Comparison of ENCODE assay signal across 20 cellular contexts in the genomic region with DNA sequence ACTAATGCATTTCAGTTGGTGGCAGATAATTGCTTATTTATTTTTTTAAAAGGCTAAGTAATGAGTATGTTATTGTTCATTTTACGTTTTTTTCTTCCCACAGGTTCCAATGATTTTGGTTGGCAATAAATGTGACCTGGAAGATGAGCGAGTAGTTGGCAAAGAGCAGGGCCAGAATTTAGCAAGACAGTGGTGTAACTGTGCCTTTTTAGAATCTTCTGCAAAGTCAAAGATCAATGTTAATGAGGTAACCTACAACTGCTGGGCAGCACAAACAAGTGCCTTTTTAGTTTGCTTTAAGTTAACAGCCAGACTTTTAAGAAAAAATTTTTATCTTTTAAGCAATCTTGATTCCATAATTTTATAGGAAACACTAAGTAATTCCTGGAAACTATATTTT. TPM values are rescaled to one million over a fixed set of nuclear protein-coding genes. Genes with fewer than 3 reads are reported as not detected.
DNase-seq lines count a peak whose midpoint lies in the region; ATAC-seq, FAIRE-seq and TF ChIP-seq lines count a peak whose summit lies in the region.
"Had no signal": no experiment of that assay in that cellular context is flagged by ENCODE, and none has a peak within 500 bp of the region (broad histone marks: within the 10 kb centered on the region; RNA-seq: fewer than 3 reads in every experiment).

No MANE protein-coding gene starts in this region.

- H3K9me2 ChIP-seq in hepatocyte (replicated peaks; ENCODE audit: insufficient read depth): no peaks in the 10 kb centered on the region

- H3K27me3 Mint-ChIP-seq in activated CD4-positive, alpha-beta T cell treated with anti-CD3 and anti-CD28 coated beads, Interleukin-2, amount 10 ng/mL, durations not matched to agents 24 days and 14 days: no peaks in the 10 kb centered on the region
- H3K27me3 Mint-ChIP-seq: CD8-positive, alpha-beta memory T cell had no signal

- peak overlapping the region; percentile 35 for H3K27ac Mint-ChIP-seq in activated CD4-positive, alpha-beta T cell treated with anti-CD3 and anti-CD28 coated beads, Interleukin-2, amount 10 ng/mL, durations not matched to agents 24 days and 14 days

- H3K9me3 ChIP-seq in liver (ENCODE audit: control insufficient read depth in 4 of 4, low read length in 3 of 4) (no peaks in the 10 kb centered on the region), HepG2 (ENCODE audit: low read length) (no peaks in the 10 kb centered on the region), hepatocyte (ENCODE audit: low read depth) (no peaks in the 10 kb centered on the region), adrenal gland (replicated peaks in 1 of 3) (no peaks in the 10 kb centered on the region)
- H3K9me3 ChIP-seq: MG63, Peyer's patch had no signal

- TF ChIP-seq POLR2A in HepG2 (IDR thresholded peaks at IDR 0.05; ENCODE audit: insufficient read depth in 1 of 2, low read depth in 2 of 2, low read length in 2 of 2) (no peak), adrenal gland (IDR thresholded peaks at IDR 0.05) (no peak)

- H3K4me2 ChIP-seq in HepG2 (ENCODE audit: low read depth, low read length) (no peak overlapping the region), hepatocyte (no peak overlapping the region)

- TF ChIP-seq CTCF in liver (IDR thresholded peaks at IDR 0.05; ENCODE audit: low read depth, low read length, missing input control): no peak
- no peak for TF ChIP-seq CTCF in HepG2 (CRISPR knock-in tag; IDR thresholded peaks at IDR 0.05)
- TF ChIP-seq CTCF in hepatocyte (IDR thresholded peaks at IDR 0.05; ENCODE audit: poor library complexity): no peak
- TF ChIP-seq CTCF in coronary artery (IDR thresholded peaks at IDR 0.05): no peak
- TF ChIP-seq CTCF in adrenal gland (IDR thresholded peaks at IDR 0.05): no peak

- CTCF ChIA-PET in HepG2 (lab: Yijun Ruan, JAX; ENCODE audit: low intra/inter-chr PET ratio, low total read pairs): no interaction called here

- H3K4me3 Mint-ChIP-seq in activated CD4-positive, alpha-beta T cell treated with anti-CD3 and anti-CD28 coated beads, Interleukin-2, amount 10 ng/mL, durations not matched to agents 24 days and 14 days: no peak overlapping the region
- H3K4me3 Mint-ChIP-seq: CD8-positive, alpha-beta memory T cell had no signal

- H3K36me3 ChIP-seq in liver (ENCODE audit: control insufficient read depth in 4 of 4, insufficient read depth in 3 of 4, low read depth in 1 of 4, low read length in 3 of 4) (peaks cover 5 to 35% (median 22%) of the 10 kb centered on the region in 4 donors), HepG2 (replicated peaks in 1 of 2; ENCODE audit: control insufficient read depth in 1 of 2, insufficient read depth in 2 of 2, low read length in 2 of 2) (peaks cover 11 to 70% of the 10 kb centered on the region in 2 experiments; a peak in 4 of 5 replicates), hepatocyte (replicated peaks; ENCODE audit: insufficient read depth, low read depth) (no peaks in the 10 kb centered on the region), adrenal gland (replicated peaks in 1 of 2) (peaks cover 0 to 64% of the 10 kb centered on the region in 2 donors)

- H3K9ac ChIP-seq in liver (ENCODE audit: low read depth in 1 of 2, low read length in 2 of 2) (no peak overlapping the region), HepG2 (ENCODE audit: insufficient read depth, low read depth, low read length) (no peak overlapping the region)

- H3K27ac ChIP-seq in liver (ENCODE audit: low read depth in 1 of 2, low read length in 2 of 2) (peak overlapping the region in 1 of 2 donors; percentile 60), HepG2 (ENCODE audit: extremely low read length, insufficient read depth, low read length) (no peak overlapping the region), hepatocyte (peak overlapping the region; percentile 24), coronary artery (no peak overlapping the region), adrenal gland (no peak overlapping the region)
- H3K27ac ChIP-seq: Peyer's patch had no signal

- peaks cover 69% of the 10 kb centered on the region for H3K36me3 Mint-ChIP-seq in activated CD4-positive, alpha-beta T cell treated with anti-CD3 and anti-CD28 coated beads, Interleukin-2, amount 10 ng/mL, durations not matched to agents 24 days and 14 days (ENCODE audit: low read depth)

- WGBS in liver: 42% methylated on average over 2 of the region's 2 CpGs
- WGBS in HepG2 (ENCODE audit: low lambda C conversion rate): 88% methylated on average over 2 of the region's 2 CpGs
- WGBS in hepatocyte (ENCODE audit: low lambda C conversion rate, missing lambda C conversion rate): 92% methylated on average over 2 of the region's 2 CpGs
- 85 to 88% (median 86%) methylated on average over 2 of the region's 2 CpGs for WGBS in adrenal gland, 4 donors

- TF ChIP-seq EP300 in HepG2 (IDR thresholded peaks at IDR 0.05; ENCODE audit: low read depth in 2 of 2, low read length in 2 of 2) (no peak), HepG2 (CRISPR knock-in tag; IDR thresholded peaks at IDR 0.05; ENCODE audit: borderline replicate concordance) (no peak)

- ATAC-seq in HepG2 (no peak), HG03039 (IDR thresholded peaks at IDR 0.05; ENCODE audit: unreplicated experiment) (no peak)

- H3K4me3 ChIP-seq in liver (ENCODE audit: low read depth in 1 of 3, low read length in 3 of 3): no peak overlapping the region
- no peak overlapping the region for H3K4me3 ChIP-seq in HepG2 (replicated peaks in 1 of 3; ENCODE audit: insufficient read depth in 1 of 3, low read depth in 2 of 3, low read length in 3 of 3)
- H3K4me3 ChIP-seq in hepatocyte: no peak overlapping the region
- H3K4me3 ChIP-seq in coronary artery: no peak overlapping the region
- H3K4me3 ChIP-seq in adrenal gland: no peak overlapping the region
- H3K4me3 ChIP-seq: MG63, Peyer's patch had no signal

- H3K79me2 ChIP-seq in HepG2 (ENCODE audit: insufficient read depth, low read length) (no peaks in the 10 kb centered on the region), hepatocyte (no peaks in the 10 kb centered on the region)

- FAIRE-seq in HepG2 (lab: Jason Lieb, UNC): no peak
- FAIRE-seq: D721Med had no signal

- POLR2A ChIA-PET in HepG2 (lab: Yijun Ruan, JAX): no interaction called here

- H3K4me1 Mint-ChIP-seq in activated CD4-positive, alpha-beta T cell treated with anti-CD3 and anti-CD28 coated beads, Interleukin-2, amount 10 ng/mL, durations not matched to agents 24 days and 14 days: peaks cover 32% of the 10 kb centered on the region

- TF ChIP-seq RAD21 in liver (IDR thresholded peaks at IDR 0.05) (peak in 1 of 2 donors; percentile 7), HepG2 (CRISPR knock-in tag; IDR thresholded peaks at IDR 0.05) (no peak)

- intact Hi-C loops in activated CD4-positive, alpha-beta T cell treated with anti-CD3 and anti-CD28 coated beads, Interleukin-2, amount 10 ng/mL, durations not matched to agents 24 days and 14 days (cut with micrococcal nuclease): no loop called here
- intact Hi-C loops in HepG2 (cut with micrococcal nuclease; ENCODE audit: unreplicated experiment): no loop called here
- intact Hi-C loops in adrenal gland (cut with DNase I): no loop called here

- H3K9me3 Mint-ChIP-seq in activated CD4-positive, alpha-beta T cell treated with anti-CD3 and anti-CD28 coated beads, Interleukin-2, amount 10 ng/mL, durations not matched to agents 24 days and 14 days: no peaks in the 10 kb centered on the region
- H3K9me3 Mint-ChIP-seq: CD8-positive, alpha-beta memory T cell had no signal

- H3K27me3 ChIP-seq in liver (ENCODE audit: control insufficient read depth in 4 of 4, insufficient read depth in 4 of 4, low read length in 3 of 4) (no peaks in the 10 kb centered on the region), HepG2 (ENCODE audit: control insufficient read depth in 1 of 2, insufficient read depth in 2 of 2, low read length in 2 of 2) (no peaks in the 10 kb centered on the region), hepatocyte (no peaks in the 10 kb centered on the region), adrenal gland (no peaks in the 10 kb centered on the region)
- H3K27me3 ChIP-seq: MG63, Peyer's patch had no signal

- H2AFZ ChIP-seq in HepG2 (ENCODE audit: low read length) (no peak overlapping the region), hepatocyte (no peak overlapping the region)

- no peaks in the 10 kb centered on the region for H4K20me1 ChIP-seq in HepG2 (ENCODE audit: insufficient read depth, low read length)
- H4K20me1 ChIP-seq in hepatocyte (ENCODE audit: insufficient read depth, poor library complexity, severe bottlenecking): no peaks in the 10 kb centered on the region

- peaks cover 2 to 8% (median 5%) of the 10 kb centered on the region in 4 donors for H3K4me1 ChIP-seq in liver (ENCODE audit: control insufficient read depth in 4 of 4, insufficient read depth in 4 of 4, low read length in 3 of 4)
- peaks cover under 1% of the 10 kb centered on the region; the same call in 1 of the 2 replicates for H3K4me1 ChIP-seq in HepG2 (ENCODE audit: insufficient read depth, low read length)
- H3K4me1 ChIP-seq in hepatocyte (ENCODE audit: insufficient read depth): peaks cover 10% of the 10 kb centered on the region
- H3K4me1 ChIP-seq in adrenal gland (replicated peaks in 1 of 2): no peaks in the 10 kb centered on the region
- H3K4me1 ChIP-seq: Peyer's patch had no signal

- BruUV-seq in HepG2 (replicated peaks; lab: Mats Ljungman, UMichigan): no TSS peak

- in situ Hi-C loops in HepG2 (cut with HindIII; ENCODE audit: extremely low pct_ligation_motif_present, low pct_unique_long_range_greater_than_20kb): no loop called here

- no peak for DNase-seq in activated CD4-positive, alpha-beta T cell treated with anti-CD3 and anti-CD28 coated beads, Interleukin-2, amount 10 ng/mL, durations not matched to agents 24 days and 14 days
- no peak for DNase-seq in activated CD4-positive, alpha-beta T cell treated with anti-CD3 and anti-CD28 coated beads for 48 hours
- no peak for DNase-seq in HepG2 (ENCODE audit: low spot score)
- DNase-seq in hepatocyte (ENCODE audit: low spot score): no peak
- no peak for DNase-seq in coronary artery (ENCODE audit: low spot score)
- no peak for DNase-seq in adrenal gland
- DNase-seq: CD8-positive, alpha-beta memory T cell; DMS79 treated with DMSO at 0.1 percent for 48 hours; H7; MG63; NCI-H1105; NCI-H1694; NCI-H2107; NCI-H2227 treated with DMSO at 0.1 percent for 48 hours; NCI-H524; Peyer's patch had no signal

RNA-seq across cellular contexts. Expression of gene INKA2, which starts 35.0 kb away (rescaled TPM):
- 2.4 and 2.6 TPM in 2 replicates for total RNA-seq in activated CD4-positive, alpha-beta T cell treated with anti-CD3 and anti-CD28 coated beads, Interleukin-2, amount 10 ng/mL, durations not matched to agents 24 days and 14 days
- total RNA-seq in liver: under 1 TPM; 0.51 to 0.67 TPM
- under 1 TPM; 0.26 to 0.52 TPM for polyA plus RNA-seq in liver
- total RNA-seq in HepG2 (2016; rRNA removed; fragmentation: Illumina TruSeq; extraction: Trizol): 4.6 and 6.1 TPM in 2 replicates
- 0.61 and 1.2 TPM in 2 replicates for total RNA-seq in HepG2 (2016; cell fraction: cytosol; rRNA removed; fragmentation: Illumina TruSeq; extraction: Trizol; ENCODE audit: low read depth)
- total RNA-seq in HepG2 (2016; cell fraction: insoluble cytoplasmic fraction; rRNA removed; fragmentation: Illumina TruSeq; extraction: Trizol): 4.0 and 4.3 TPM in 2 replicates
- total RNA-seq in HepG2 (2016; cell fraction: membrane; rRNA removed; fragmentation: Illumina TruSeq; extraction: Trizol): 2.5 and 2.9 TPM in 2 replicates
- 4.0 and 4.7 TPM in 2 replicates for total RNA-seq in HepG2 (2016; cell fraction: nucleus; rRNA removed; fragmentation: Illumina TruSeq; extraction: Trizol)
- 2.6 TPM in 2 replicates for polyA plus RNA-seq in HepG2 (2011; rRNA removed)
- 1.3 TPM in 2 replicates for polyA plus RNA-seq in HepG2 (2011; cell fraction: cytosol; rRNA removed)
- 2.5 and 3.6 TPM in 2 replicates for polyA plus RNA-seq in HepG2 (2011; cell fraction: nucleus; rRNA removed)
- polyA plus RNA-seq in HepG2 (2012): 1.7 and 2.4 TPM in 2 replicates
- 0.77 and 1.1 TPM in 2 replicates for polyA plus RNA-seq in HepG2 (2016; cell fraction: cytosol; fragmentation: Illumina TruSeq; extraction: Trizol; ENCODE audit: low read depth)
- 2.2 and 3.8 TPM in 2 replicates for polyA plus RNA-seq in HepG2 (2016; cell fraction: insoluble cytoplasmic fraction; fragmentation: Illumina TruSeq; extraction: Trizol; ENCODE audit: low read depth)
- 1.9 and 2.0 TPM in 2 replicates for polyA plus RNA-seq in HepG2 (2016; cell fraction: membrane; fragmentation: Illumina TruSeq; extraction: Trizol; ENCODE audit: low read depth)
- 6.2 and 10.3 TPM in 2 replicates for polyA plus RNA-seq in HepG2 (2016; cell fraction: nucleus; fragmentation: Illumina TruSeq; extraction: Trizol; ENCODE audit: insufficient read depth, low read depth)
- 4.9 and 8.9 TPM in 2 replicates for polyA minus RNA-seq in HepG2 (2011; rRNA and poly(A)+ RNA removed; ENCODE audit: low replicate concordance)
- polyA minus RNA-seq in HepG2 (2011; cell fraction: cytosol; rRNA and poly(A)+ RNA removed): 1.6 TPM in 1 of 2 replicates, not detected in the other
- 6.2 and 9.3 TPM in 2 replicates for polyA minus RNA-seq in HepG2 (2011; cell fraction: nucleus; rRNA and poly(A)+ RNA removed)
- total RNA-seq in hepatocyte: 0.44 and 3.2 TPM in 2 replicates
- 1.8 and 3.4 TPM in 2 replicates for polyA plus RNA-seq in hepatocyte
- 1 to 10 TPM in 4 of 8 donors, under 1 TPM in 3, not detected in 1; 0.79 to 4.7 (median 1.4) TPM for total RNA-seq in adrenal gland
- 1 to 10 TPM in 1 of 3 donors, under 1 TPM in 2; 0.61 to 1.7 (median 0.68) TPM for polyA plus RNA-seq in adrenal gland
- total RNA-seq: A172 had no signal
- polyA plus RNA-seq: CD8-positive, alpha-beta memory T cell had no signal

RNA-seq across cellular contexts. Expression of gene DDX20, which starts 51.5 kb away (rescaled TPM):
- 18.7 and 24.2 TPM in 2 replicates for total RNA-seq in activated CD4-positive, alpha-beta T cell treated with anti-CD3 and anti-CD28 coated beads, Interleukin-2, amount 10 ng/mL, durations not matched to agents 24 days and 14 days
- 1 to 10 TPM; 6.6 to 8.6 TPM for total RNA-seq in liver
- 1 to 10 TPM; 2.3 to 2.7 TPM for polyA plus RNA-seq in liver
- total RNA-seq in HepG2 (2016; rRNA removed; fragmentation: Illumina TruSeq; extraction: Trizol): 14.3 and 20.0 TPM in 2 replicates
- 1.8 and 2.2 TPM in 2 replicates for total RNA-seq in HepG2 (2016; cell fraction: cytosol; rRNA removed; fragmentation: Illumina TruSeq; extraction: Trizol; ENCODE audit: low read depth)
- total RNA-seq in HepG2 (2016; cell fraction: insoluble cytoplasmic fraction; rRNA removed; fragmentation: Illumina TruSeq; extraction: Trizol): 13.8 and 19.4 TPM in 2 replicates
- total RNA-seq in HepG2 (2016; cell fraction: membrane; rRNA removed; fragmentation: Illumina TruSeq; extraction: Trizol): 5.0 and 6.5 TPM in 2 replicates
- total RNA-seq in HepG2 (2016; cell fraction: nucleus; rRNA removed; fragmentation: Illumina TruSeq; extraction: Trizol): 13.8 TPM in 2 replicates
- polyA plus RNA-seq in HepG2 (2011; rRNA removed): 3.2 and 4.0 TPM in 2 replicates
- 1.7 and 2.4 TPM in 2 replicates for polyA plus RNA-seq in HepG2 (2011; cell fraction: cytosol; rRNA removed)
- 4.0 and 5.2 TPM in 2 replicates for polyA plus RNA-seq in HepG2 (2011; cell fraction: nucleus; rRNA removed)
- polyA plus RNA-seq in HepG2 (2012): 4.6 and 6.6 TPM in 2 replicates
- 0.71 and 0.80 TPM in 2 replicates for polyA plus RNA-seq in HepG2 (2016; cell fraction: cytosol; fragmentation: Illumina TruSeq; extraction: Trizol; ENCODE audit: low read depth)
- 13.4 and 14.2 TPM in 2 replicates for polyA plus RNA-seq in HepG2 (2016; cell fraction: insoluble cytoplasmic fraction; fragmentation: Illumina TruSeq; extraction: Trizol; ENCODE audit: low read depth)
- polyA plus RNA-seq in HepG2 (2016; cell fraction: membrane; fragmentation: Illumina TruSeq; extraction: Trizol; ENCODE audit: low read depth): 1.7 and 2.0 TPM in 2 replicates
- 14.9 and 15.2 TPM in 2 replicates for polyA plus RNA-seq in HepG2 (2016; cell fraction: nucleus; fragmentation: Illumina TruSeq; extraction: Trizol; ENCODE audit: insufficient read depth, low read depth)
- 5.0 and 17.2 TPM in 2 replicates for polyA minus RNA-seq in HepG2 (2011; rRNA and poly(A)+ RNA removed; ENCODE audit: low replicate concordance)
- 4.1 and 4.2 TPM in 2 replicates for polyA minus RNA-seq in HepG2 (2011; cell fraction: cytosol; rRNA and poly(A)+ RNA removed)
- polyA minus RNA-seq in HepG2 (2011; cell fraction: nucleus; rRNA and poly(A)+ RNA removed): 15.5 and 16.4 TPM in 2 replicates
- 19.4 and 19.5 TPM in 2 replicates for total RNA-seq in hepatocyte
- polyA plus RNA-seq in hepatocyte: 6.7 and 7.7 TPM in 2 replicates
- 10 to 100 TPM in 7 of 8 donors, 1 to 10 TPM in 1; 7.3 to 18.4 (median 11.9) TPM for total RNA-seq in adrenal gland
- polyA plus RNA-seq in adrenal gland: 10 to 100 TPM in 1 of 3 donors, 1 to 10 TPM in 2; 6.2 to 11.5 (median 6.6) TPM
